2 cellular contexts compared by ENCODE assay signal in genomic region chr15:48191574-48192225, GRCh38.
TF ChIP-seq lines count a peak whose summit lies in the region.

CTXN2 (plus strand) TSS chr15:48191665; CDS start chr15:48201301, 9,636 bp downstream.

TF ChIP-seq in H1, 55 proteins besides CTCF, POLR2A, EP300 and RAD21:
- TF ChIP-seq RFX5 (IDR thresholded peaks at IDR 0.05; ENCODE audit: borderline replicate concordance, low read depth, low read length) = no peak
- TF ChIP-seq, protein P1, sequence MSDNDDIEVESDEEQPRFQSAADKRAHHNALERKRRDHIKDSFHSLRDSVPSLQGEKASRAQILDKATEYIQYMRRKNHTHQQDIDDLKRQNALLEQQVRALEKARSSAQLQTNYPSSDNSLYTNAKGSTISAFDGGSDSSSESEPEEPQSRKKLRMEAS (IDR thresholded peaks at IDR 0.05) = 0 out of 2 replicates have a peak, but pooled peaks have one; percentile 22

TF ChIP-seq in neural cell, 6 proteins besides CTCF, POLR2A, EP300 and RAD21 (continued from another document):
- TF ChIP-seq REST (IDR thresholded peaks at IDR 0.05; ENCODE audit: borderline replicate concordance) (peak; percentile 7), POLR2AphosphoS5 (IDR thresholded peaks at IDR 0.05) (peak; percentile 62), MXI1 (conservative IDR thresholded peaks at IDR 0.05; ENCODE audit: poor library complexity, severe bottlenecking) (peak; percentile 87), EZH2 (IDR thresholded peaks at IDR 0.05; ENCODE audit: borderline replicate concordance, insufficient read depth, low read length, poor library complexity, severe bottlenecking) (no peak), SMC3 (conservative IDR thresholded peaks at IDR 0.05; ENCODE audit: poor library complexity) (peak; percentile 33)
